ENCODE assay signal across 15 cellular contexts in the genomic region with DNA sequence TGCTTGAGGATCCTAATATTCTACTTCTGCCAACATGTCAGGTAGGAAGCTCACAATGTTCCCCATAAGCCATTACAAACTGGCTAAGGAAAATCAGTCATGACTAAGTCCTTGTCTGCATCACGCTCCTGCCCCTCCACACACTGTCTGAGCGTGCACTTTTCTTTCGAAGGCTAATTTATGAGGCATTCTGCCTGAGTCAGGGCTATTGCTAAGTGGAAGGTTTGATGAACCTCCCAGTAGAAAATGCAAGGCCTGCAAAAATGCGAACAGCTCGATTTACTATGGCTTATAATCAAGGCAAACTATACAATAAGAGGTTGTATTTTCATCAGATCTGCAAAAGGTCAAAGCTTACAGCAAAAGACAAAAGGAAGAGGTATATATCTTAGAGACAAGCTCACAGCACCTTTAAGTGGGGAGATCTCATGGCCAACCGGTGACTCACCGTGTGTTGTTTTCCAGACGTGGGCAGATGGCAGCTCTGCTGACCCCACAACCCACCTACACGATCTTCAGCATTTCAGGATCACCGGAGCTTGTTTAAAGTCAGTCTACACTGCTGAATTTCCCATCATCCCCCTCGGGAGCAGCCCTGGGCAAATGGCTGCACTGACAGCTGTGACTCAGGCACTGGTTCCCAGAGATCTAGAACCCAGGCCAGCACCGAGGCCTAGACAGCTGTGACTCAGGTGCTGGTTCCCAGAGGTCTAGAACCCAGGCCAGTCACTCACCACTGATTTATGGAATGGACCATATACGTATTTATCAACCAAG. TPM values are rescaled to one million over a fixed set of nuclear protein-coding genes. Genes with fewer than 3 reads are reported as not detected.
A peak's percentile ranks its signal among the peaks of the same experiment; 100 is the strongest.
DNase-seq lines count a peak whose midpoint lies in the region; ATAC-seq and TF ChIP-seq lines count a peak whose summit lies in the region.
"Had no signal": no experiment of that assay in that cellular context is flagged by ENCODE, and none has a peak within 500 bp of the region (broad histone marks: within the 10 kb centered on the region; RNA-seq: fewer than 3 reads in every experiment).

No MANE protein-coding gene starts in this region.

- POLR2A ChIA-PET in activated CD8-positive, alpha-beta T cell treated with anti-CD3 and anti-CD28 coated beads, Interleukin-2, amount 10 ng/mL, durations not matched to agents 7 days and 5 days (lab: Charles Lee), result interaction anchor here (0.7 kb wide), 1 partner anchor 27 kb away, joined by 3 read pairs; no protein-coding TSS in a partner anchor
- POLR2A ChIA-PET in activated CD8-positive, alpha-beta T cell treated with anti-CD3 and anti-CD28 coated beads for 36 hours (lab: Charles Lee), result interaction anchor here (0.8 kb wide), 1 partner anchor 215 kb away, joined by 3 read pairs; no protein-coding TSS in a partner anchor
- POLR2A ChIA-PET in RWPE1 (lab: Yijun Ruan, JAX; ENCODE audit: low non-redundant PET), result no interaction called here

- peaks cover 9% of the 10 kb centered on the region for H3K9me3 Mint-ChIP-seq in activated CD8-positive, alpha-beta T cell treated with anti-CD3 and anti-CD28 coated beads, Interleukin-2, amount 10 ng/mL, durations not matched to agents 7 days and 5 days (ENCODE audit: insufficient read depth)
- peaks cover 5% of the 10 kb centered on the region for H3K9me3 Mint-ChIP-seq in activated CD8-positive, alpha-beta T cell treated with anti-CD3 and anti-CD28 coated beads for 36 hours

- H3K36me3 ChIP-seq in spleen, result peaks cover 0 to 57% (median 16%) of the 10 kb centered on the region in 6 donors

- H3K27ac ChIP-seq in RWPE1, result peak overlapping the region; percentile 45; the same call in 1 of the 2 replicates
- H3K27ac ChIP-seq in spleen, result no peak overlapping the region
- H3K27ac ChIP-seq: thoracic aorta had no signal

- WGBS in spleen, 5 donors, result 75 to 91% (median 86%) methylated on average over 13 of the region's 13 CpGs

- no peaks in the 10 kb centered on the region for H3K4me1 ChIP-seq in spleen

- peaks cover 57% of the 10 kb centered on the region for H3K36me3 Mint-ChIP-seq in activated CD8-positive, alpha-beta T cell treated with anti-CD3 and anti-CD28 coated beads, Interleukin-2, amount 10 ng/mL, durations not matched to agents 7 days and 5 days (ENCODE audit: low read depth)
- H3K36me3 Mint-ChIP-seq in activated CD8-positive, alpha-beta T cell treated with anti-CD3 and anti-CD28 coated beads for 36 hours (ENCODE audit: low read depth), result peaks cover 2% of the 10 kb centered on the region

- H3K4me1 Mint-ChIP-seq in activated CD8-positive, alpha-beta T cell treated with anti-CD3 and anti-CD28 coated beads, Interleukin-2, amount 10 ng/mL, durations not matched to agents 7 days and 5 days (ENCODE audit: low read depth), result peaks cover 3% of the 10 kb centered on the region
- H3K4me1 Mint-ChIP-seq in activated CD8-positive, alpha-beta T cell treated with anti-CD3 and anti-CD28 coated beads for 36 hours (ENCODE audit: low read depth), result peaks cover 6% of the 10 kb centered on the region

- no peaks in the 10 kb centered on the region for H3K27me3 Mint-ChIP-seq in activated CD8-positive, alpha-beta T cell treated with anti-CD3 and anti-CD28 coated beads, Interleukin-2, amount 10 ng/mL, durations not matched to agents 7 days and 5 days (ENCODE audit: low read depth)
- H3K27me3 Mint-ChIP-seq in activated CD8-positive, alpha-beta T cell treated with anti-CD3 and anti-CD28 coated beads for 36 hours, result no peaks in the 10 kb centered on the region
- H3K27me3 Mint-ChIP-seq: naive thymus-derived CD4-positive, alpha-beta T cell had no signal

- ATAC-seq in activated CD8-positive, alpha-beta T cell treated with anti-CD3 and anti-CD28 coated beads, Interleukin-2, amount 10 ng/mL, durations not matched to agents 7 days and 5 days, result no peak
- ATAC-seq in activated CD8-positive, alpha-beta T cell treated with anti-CD3 and anti-CD28 coated beads for 36 hours, result no peak
- ATAC-seq: activated T-cell treated with anti-CD3 and anti-CD28 coated beads, Interleukin-2, amount 50 U/mL, for 4 hours; naive thymus-derived CD4-positive, alpha-beta T cell had no signal

- H3K4me3 ChIP-seq in fibroblast of villous mesenchyme (ENCODE audit: low read depth, low read length), result no peak overlapping the region
- H3K4me3 ChIP-seq in spleen, result no peak overlapping the region
- H3K4me3 ChIP-seq: thoracic aorta had no signal

- CTCF ChIA-PET in activated CD8-positive, alpha-beta T cell treated with anti-CD3 and anti-CD28 coated beads, Interleukin-2, amount 10 ng/mL, durations not matched to agents 7 days and 5 days (lab: Charles Lee), result no interaction called here
- CTCF ChIA-PET in activated CD8-positive, alpha-beta T cell treated with anti-CD3 and anti-CD28 coated beads for 36 hours (lab: Charles Lee), result interaction anchor here (1.0 to 1.4 kb wide), 3 partner anchors 10 to 201 kb away, joined by 3 to 4 read pairs (median 4); no protein-coding TSS in a partner anchor
- CTCF ChIA-PET in RWPE1 (lab: Yijun Ruan, JAX), result interaction anchor here (0.6 to 1.2 kb wide), 2 partner anchors 10 to 510 kb away, joined by 3 read pairs; no protein-coding TSS in a partner anchor

- H3K4me3 Mint-ChIP-seq in activated CD8-positive, alpha-beta T cell treated with anti-CD3 and anti-CD28 coated beads, Interleukin-2, amount 10 ng/mL, durations not matched to agents 7 days and 5 days, result no peak overlapping the region
- H3K4me3 Mint-ChIP-seq in activated CD8-positive, alpha-beta T cell treated with anti-CD3 and anti-CD28 coated beads for 36 hours, result no peak overlapping the region
- H3K4me3 Mint-ChIP-seq: activated T-cell treated with anti-CD3 and anti-CD28 coated beads, Interleukin-2, amount 50 U/mL, for 4 hours; naive thymus-derived CD4-positive, alpha-beta T cell had no signal

- H3K27me3 ChIP-seq in spleen (replicated peaks in 1 of 7), result no peaks in the 10 kb centered on the region

- peak; percentile 10 for DNase-seq in activated CD8-positive, alpha-beta T cell treated with anti-CD3 and anti-CD28 coated beads, Interleukin-2, amount 10 ng/mL, durations not matched to agents 7 days and 5 days
- DNase-seq in activated CD8-positive, alpha-beta T cell treated with anti-CD3 and anti-CD28 coated beads for 36 hours, result no peak
- DNase-seq in RWPE1 (ENCODE audit: low spot score) (peak; percentile 26), fibroblast of villous mesenchyme (ENCODE audit: low read depth) (peak; percentile 55), spleen (peak; percentile 29), 8988T (no peak), NCI-H2029 (lab: John Stamatoyannopoulos, UW) (no peak), NCI-H146 treated with DMSO at 0.1 percent for 48 hours (lab: John Stamatoyannopoulos, UW; ENCODE audit: unreplicated experiment) (no peak)
- DNase-seq: activated T-cell treated with anti-CD3 and anti-CD28 coated beads, Interleukin-2, amount 50 U/mL, for 4 hours; cortex of kidney; KG1; NCI-H510A; stimulated activated CD4-positive, alpha-beta T cell treated with anti-CD3 and anti-CD28 coated beads, Interleukin-1b, Interleukin-23, amount 100 ng/mL, for 48 hours had no signal

- intact Hi-C loops in activated CD8-positive, alpha-beta T cell treated with anti-CD3 and anti-CD28 coated beads for 36 hours (cut with micrococcal nuclease), result no loop called here
- intact Hi-C loops in spleen (cut with DNase I; ENCODE audit: low total_unique reads), result no loop called here

- no peaks in the 10 kb centered on the region for H3K9me3 ChIP-seq in spleen
- H3K9me3 ChIP-seq: thoracic aorta had no signal

- no peak for TF ChIP-seq POLR2A in spleen (IDR thresholded peaks at IDR 0.05)

- H3K27ac Mint-ChIP-seq in activated CD8-positive, alpha-beta T cell treated with anti-CD3 and anti-CD28 coated beads, Interleukin-2, amount 10 ng/mL, durations not matched to agents 7 days and 5 days, result no peak overlapping the region
- H3K27ac Mint-ChIP-seq in activated CD8-positive, alpha-beta T cell treated with anti-CD3 and anti-CD28 coated beads for 36 hours, result no peak overlapping the region

- TF ChIP-seq CTCF in activated CD8-positive, alpha-beta T cell treated with anti-CD3 and anti-CD28 coated beads for 36 hours (IDR thresholded peaks at IDR 0.05), result no peak
- TF ChIP-seq CTCF in RWPE1 (conservative IDR thresholded peaks at IDR 0.05; ENCODE audit: low read depth), result no peak
- no peak for TF ChIP-seq CTCF in fibroblast of villous mesenchyme (IDR thresholded peaks at IDR 0.05; ENCODE audit: insufficient read depth, low read depth, low read length)
- no peak for TF ChIP-seq CTCF in spleen (IDR thresholded peaks at IDR 0.05 in 8 of 11, conservative IDR thresholded peaks at IDR 0.05 in 3 of 11)

RNA-seq across cellular contexts. Expression of gene MEAK7, which starts 26.1 kb away (rescaled TPM):
- 10 to 100 TPM; 62.3 to 72.4 TPM for total RNA-seq in activated CD8-positive, alpha-beta T cell treated with anti-CD3 and anti-CD28 coated beads, Interleukin-2, amount 10 ng/mL, durations not matched to agents 7 days and 5 days
- 10 to 100 TPM; 21.1 to 22.4 TPM for total RNA-seq in activated CD8-positive, alpha-beta T cell treated with anti-CD3 and anti-CD28 coated beads for 36 hours
- total RNA-seq in fibroblast of villous mesenchyme (23.5 and 27.2 TPM in 2 replicates), spleen (10 to 100 TPM in 5 of 7 donors, 1 to 10 TPM in 2; 9.4 to 14.9 (median 11.1) TPM)
- polyA plus RNA-seq in spleen, result 1 to 10 TPM; 1.5 to 2.7 (median 1.5) TPM

Comparison
In these comparisons a context has a peak if more than half of its experiments do, and no peak if none do; other contexts are left out.
1. DNase-seq: peak in activated CD8-positive, alpha-beta T cell treated with anti-CD3 and anti-CD28 coated beads, Interleukin-2, amount 10 ng/mL, durations not matched to agents 7 days and 5 days (single experiment), RWPE1 (single experiment), fibroblast of villous mesenchyme (single experiment) and spleen (single experiment); none in activated CD8-positive, alpha-beta T cell treated with anti-CD3 and anti-CD28 coated beads for 36 hours (single experiment), 8988T (single experiment), NCI-H2029 (single experiment) and NCI-H146 treated with DMSO at 0.1 percent for 48 hours (single experiment).